1 cellular context compared by ENCODE assay signal in the genomic region with DNA sequence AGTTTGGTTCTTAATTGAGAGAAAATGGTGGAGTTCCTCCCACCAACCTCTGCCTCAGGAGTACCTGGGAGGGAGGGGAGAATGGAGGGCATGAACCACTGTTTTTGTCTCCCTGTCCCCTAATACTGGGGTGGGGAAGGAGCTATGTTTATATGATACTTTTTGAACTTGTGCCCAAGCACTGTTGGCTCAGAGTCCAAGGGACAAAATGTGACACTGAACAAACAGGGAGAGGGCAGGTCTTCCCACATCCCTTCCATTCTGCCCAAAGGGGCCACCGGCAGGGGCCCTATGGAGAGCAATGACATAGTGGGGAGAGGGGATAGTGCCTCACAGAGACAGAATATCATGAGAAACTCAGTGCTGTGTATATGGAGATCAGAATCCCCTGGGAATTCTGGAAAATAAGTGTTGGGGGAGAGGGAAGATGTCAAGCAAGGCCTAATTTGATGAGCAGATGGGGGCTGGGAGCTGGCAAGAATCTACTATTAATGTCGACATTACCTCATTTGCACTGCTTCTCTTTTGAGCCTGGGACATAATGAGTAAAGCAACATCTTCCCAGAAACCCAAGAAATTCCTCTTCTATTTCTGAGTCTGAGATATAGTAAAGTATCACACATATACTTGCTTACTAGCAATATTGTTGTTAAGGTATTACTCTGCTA.
TF ChIP-seq lines count a peak whose summit lies in the region.

No MANE protein-coding gene starts in this region.

TF ChIP-seq in GM23338, 12 proteins besides CTCF, POLR2A, EP300 and RAD21 (continued from another document):
- no peak for TF ChIP-seq ETS1 (IDR thresholded peaks at IDR 0.05)
- no peak for TF ChIP-seq ZNF462 (CRISPR knock-in tag; IDR thresholded peaks at IDR 0.05)
- no peak for TF ChIP-seq POLR2AphosphoS5 (IDR thresholded peaks at IDR 0.05; ENCODE audit: low read depth)
- no peak for TF ChIP-seq ZNF114 (CRISPR knock-in tag; IDR thresholded peaks at IDR 0.05)
- TF ChIP-seq ZNF331 (CRISPR knock-in tag; IDR thresholded peaks at IDR 0.05; ENCODE audit: low read depth): no peak
